Comparison of ENCODE assay signal across 8 cellular contexts in the genomic region with DNA sequence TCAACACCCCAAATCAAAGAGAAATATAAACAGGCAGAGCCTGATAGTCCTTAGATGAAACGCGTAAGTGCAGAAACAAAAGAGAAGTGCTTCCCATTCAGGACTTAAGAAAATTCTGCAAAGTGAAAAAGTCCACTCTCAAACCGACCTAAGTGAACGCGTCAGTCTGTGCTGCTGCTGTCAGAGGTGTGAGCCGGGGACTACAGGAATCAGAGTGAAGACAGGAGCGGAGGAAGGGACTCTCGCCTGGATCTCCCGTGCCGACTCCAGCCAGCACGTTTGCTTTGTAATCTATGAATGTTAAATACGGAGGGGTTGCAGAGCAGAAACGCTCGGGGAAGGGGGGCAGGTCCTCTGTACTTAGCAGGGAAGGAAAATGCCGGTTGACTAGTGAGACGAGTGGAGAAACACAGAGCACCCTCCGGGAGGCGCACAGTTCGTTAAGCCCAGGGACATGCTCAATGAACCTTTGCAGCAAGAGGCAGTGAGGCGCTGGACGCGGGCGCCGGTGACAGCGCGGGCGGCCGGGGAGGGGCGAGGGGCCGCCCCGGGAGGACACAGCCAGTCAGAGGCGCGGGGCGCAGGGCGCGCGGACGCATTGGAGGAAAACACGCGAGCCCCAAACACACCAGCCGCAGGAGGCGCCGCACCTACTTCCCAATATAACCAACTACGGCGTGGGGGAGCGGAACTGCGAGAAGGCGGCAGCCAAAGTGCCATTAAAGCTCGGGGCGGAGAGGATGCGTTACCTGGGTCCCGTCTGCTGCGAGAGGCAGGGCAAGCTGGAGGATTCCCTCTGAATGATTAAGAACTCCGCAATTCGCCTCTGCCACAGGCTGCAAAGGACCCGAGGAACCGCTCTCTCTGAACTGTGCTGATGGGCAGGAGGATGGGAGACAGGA. TPM values are rescaled to one million over a fixed set of nuclear protein-coding genes. Genes with fewer than 3 reads are reported as not detected.
DNase-seq lines count a peak whose midpoint lies in the region; ATAC-seq and TF ChIP-seq lines count a peak whose summit lies in the region.

A gene (plus strand): TSS at position 626 of the 902 bp plus-strand sequence.

- CTCF ChIA-PET in Panc1 (lab: Charles Lee), result no interaction called here

- H3K4me1 ChIP-seq in Panc1 (ENCODE audit: control insufficient read depth, insufficient read depth, low read length), result no peaks in the 10 kb centered on the region
- H3K4me1 ChIP-seq in body of pancreas, result peaks cover 13% of the 10 kb centered on the region

- POLR2A ChIA-PET in Panc1 (lab: Charles Lee), result no interaction called here

- H3K36me3 ChIP-seq in Panc1 (ENCODE audit: control insufficient read depth, insufficient read depth, low read length) (no peaks in the 10 kb centered on the region), body of pancreas (replicated peaks in 1 of 2; ENCODE audit: insufficient read depth in 1 of 2, low read depth in 2 of 2) (no peaks in the 10 kb centered on the region)

- BruUV-seq in Panc1 (replicated peaks; lab: Mats Ljungman, UMichigan), result no TSS peak

- TF ChIP-seq CTCF in Panc1 (IDR thresholded peaks at IDR 0.05), result peak; percentile 28
- no peak for TF ChIP-seq CTCF in body of pancreas (IDR thresholded peaks at IDR 0.05)

- peaks cover 44% of the 10 kb centered on the region for H3K27me3 ChIP-seq in Panc1 (ENCODE audit: control insufficient read depth, insufficient read depth, low read length)
- peaks cover 0 to 10% of the 10 kb centered on the region in 2 donors for H3K27me3 ChIP-seq in body of pancreas

- intact Hi-C loops in Panc1 (cut with micrococcal nuclease; ENCODE audit: unreplicated experiment), result loop anchor here (1.0 kb wide), 1 partner anchor 719 kb away; no protein-coding TSS in a partner anchor
- intact Hi-C loops in body of pancreas (cut with DNase I), result no loop called here

- in situ Hi-C loops in Panc1 (cut with HindIII; ENCODE audit: low pct_unique_long_range_greater_than_20kb, low sequenced_read_pairs), result no loop called here

- H3K9me3 ChIP-seq in Panc1 (ENCODE audit: control insufficient read depth, insufficient read depth, low read depth, low read length) (no peaks in the 10 kb centered on the region), body of pancreas (no peaks in the 10 kb centered on the region)

- DNase-seq in DMS79 treated with DMSO at 0.1 percent for 48 hours (lab: John Stamatoyannopoulos, UW), result peak; percentile 36
- DNase-seq in Panc1 (ENCODE audit: low read depth, low spot score), result no peak
- peak; percentile 26 to 62 (median 46) for DNase-seq in body of pancreas
- DNase-seq in iris pigment epithelial cell (ENCODE audit: low read depth), result peak; percentile 34
- DNase-seq in stimulated activated CD4-positive, alpha-beta T cell treated with anti-CD3 and anti-CD28 coated beads, Interleukin-12 subunit alpha, Interleukin-12 subunit beta, amount 100 ng/mL, for 48 hours (ENCODE audit: low read depth in 2 of 3, low spot score in 1 of 3), result peak in 2 of 3 donors; percentile 1

- ATAC-seq in HG03175 (IDR thresholded peaks at IDR 0.05; ENCODE audit: unreplicated experiment), result peak; percentile 37
- peak; percentile 91 for ATAC-seq in Panc1
- ATAC-seq in body of pancreas, result peak; percentile 71
- no peak for ATAC-seq in GM19328 (IDR thresholded peaks at IDR 0.05; ENCODE audit: unreplicated experiment)
- ATAC-seq in HG03469 (IDR thresholded peaks at IDR 0.05; ENCODE audit: unreplicated experiment), result no peak

- no peak for TF ChIP-seq POLR2A in body of pancreas (IDR thresholded peaks at IDR 0.05)

- H3K27ac ChIP-seq in Panc1 (ENCODE audit: low read length), result no peak within 1 kb of the TSS
- no peak within 1 kb of the TSS for H3K27ac ChIP-seq in body of pancreas

- 0 to 1% methylated on average over 22 to 56 of the region's 57 CpGs for WGBS in body of pancreas, 2 donors

- H3K4me3 ChIP-seq in Panc1 (ENCODE audit: low read depth in 2 of 2, low read length in 2 of 2), result peak within 1 kb of the TSS; percentile 37 to 47
- H3K4me3 ChIP-seq in body of pancreas, result peak within 1 kb of the TSS in 1 of 2 donors; percentile 4

RNA-seq across cellular contexts. Expression of the gene that starts here (rescaled TPM):
- total RNA-seq in Panc1 (2021; ENCODE audit: unreplicated experiment) (not detected), body of pancreas (under 1 TPM in 1 of 2 donors, not detected in 1; 0.78 TPM)
- polyA plus RNA-seq in Panc1 (2012; ENCODE audit: insufficient read length), result not detected

Comparison
In these comparisons a context has a peak if more than half of its experiments do, and no peak if none do; other contexts are left out.
1. Peak in ATAC-seq and H3K4me3 ChIP-seq in Panc1; RNA of the gene not detected or under 1 TPM.
2. Peak in DNase-seq and ATAC-seq in body of pancreas; RNA of the gene not detected or under 1 TPM.